Comparison of ENCODE assay signal across 2 cellular contexts in genomic region chr5:138743506-138743905, GRCh38.
A peak's percentile ranks its signal among the peaks of the same experiment; 100 is the strongest.
TF ChIP-seq lines count a peak whose summit lies in the region.

No MANE protein-coding gene starts in this region.

TF ChIP-seq in HepG2, 621 proteins besides CTCF, POLR2A, EP300 and RAD21:
- no peak for TF ChIP-seq ZNF777 (CRISPR knock-in tag; IDR thresholded peaks at IDR 0.05)
- peak; percentile 28; the same call in 1 of the 2 replicates for TF ChIP-seq SMC3 (IDR thresholded peaks at IDR 0.05; ENCODE audit: low read length)

TF ChIP-seq in H1, 55 proteins besides CTCF, POLR2A, EP300 and RAD21:
- TF ChIP-seq RBBP5 (IDR thresholded peaks at IDR 0.05; ENCODE audit: borderline replicate concordance, low read depth, low read length) (no peak), HDAC2 (IDR thresholded peaks at IDR 0.05; ENCODE audit: borderline replicate concordance in 1 of 2, low read depth in 2 of 2, low read length in 2 of 2) (no peak), EZH2 (IDR thresholded peaks at IDR 0.05; ENCODE audit: low read depth, low read length, severe bottlenecking) (no peak), BACH1 (IDR thresholded peaks at IDR 0.05; ENCODE audit: low read length) (no peak), HDAC6 (IDR thresholded peaks at IDR 0.05; ENCODE audit: low read depth, low read length) (no peak), JUND (IDR thresholded peaks at IDR 0.05; ENCODE audit: low read length) (no peak), KDM5A (IDR thresholded peaks at IDR 0.05; ENCODE audit: low read length) (no peak), YY1 (IDR thresholded peaks at IDR 0.05; ENCODE audit: low read depth, low read length) (no peak), POU5F1 (IDR thresholded peaks at IDR 0.05; ENCODE audit: low read depth, low read length) (no peak)
- TF ChIP-seq, protein P1, sequence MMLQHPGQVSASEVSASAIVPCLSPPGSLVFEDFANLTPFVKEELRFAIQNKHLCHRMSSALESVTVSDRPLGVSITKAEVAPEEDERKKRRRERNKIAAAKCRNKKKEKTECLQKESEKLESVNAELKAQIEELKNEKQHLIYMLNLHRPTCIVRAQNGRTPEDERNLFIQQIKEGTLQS (IDR thresholded peaks at IDR 0.05; ENCODE audit: insufficient read depth, low read depth, low read length) = no peak
- TF ChIP-seq, protein P2, sequence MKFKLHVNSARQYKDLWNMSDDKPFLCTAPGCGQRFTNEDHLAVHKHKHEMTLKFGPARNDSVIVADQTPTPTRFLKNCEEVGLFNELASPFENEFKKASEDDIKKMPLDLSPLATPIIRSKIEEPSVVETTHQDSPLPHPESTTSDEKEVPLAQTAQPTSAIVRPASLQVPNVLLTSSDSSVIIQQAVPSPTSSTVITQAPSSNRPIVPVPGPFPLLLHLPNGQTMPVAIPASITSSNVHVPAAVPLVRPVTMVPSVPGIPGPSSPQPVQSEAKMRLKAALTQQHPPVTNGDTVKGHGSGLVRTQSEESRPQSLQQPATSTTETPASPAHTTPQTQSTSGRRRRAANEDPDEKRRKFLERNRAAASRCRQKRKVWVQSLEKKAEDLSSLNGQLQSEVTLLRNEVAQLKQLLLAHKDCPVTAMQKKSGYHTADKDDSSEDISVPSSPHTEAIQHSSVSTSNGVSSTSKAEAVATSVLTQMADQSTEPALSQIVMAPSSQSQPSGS (IDR thresholded peaks at IDR 0.05; ENCODE audit: low read length) = no peak
